27 cellular contexts compared by ENCODE assay signal in the genomic region with DNA sequence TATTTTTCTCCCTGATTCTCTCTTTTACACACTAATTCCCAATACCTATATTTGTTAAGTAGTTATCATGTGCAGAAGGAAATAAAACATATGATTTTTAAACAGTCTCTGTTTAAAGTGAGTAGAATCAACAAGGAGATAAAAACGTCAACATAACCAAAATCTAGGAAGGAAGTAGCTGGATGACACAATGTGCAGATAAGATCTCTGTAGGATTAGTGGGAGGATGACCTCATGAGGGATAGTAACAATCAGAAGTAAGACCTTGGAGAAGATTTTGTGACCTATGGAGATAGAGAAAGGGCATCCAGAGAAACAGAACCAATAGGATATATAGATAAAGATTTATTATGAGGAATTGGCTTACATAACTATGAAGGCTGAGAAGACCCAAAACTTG.
"Had no signal": no experiment of that assay in that cellular context is flagged by ENCODE, and none has a peak within 500 bp of the region (broad histone marks: within the 10 kb centered on the region; RNA-seq: fewer than 3 reads in every experiment).

No MANE protein-coding gene starts in this region.

- H3K4me3 ChIP-seq: adrenal gland, ascending aorta, cardiac muscle cell, colonic mucosa, heart right ventricle, left ventricle myocardium inferior, lung, right lobe of liver, tibial nerve had no signal

- H3K36me3 ChIP-seq: adrenal gland, ascending aorta, cardiac muscle cell, colonic mucosa, heart right ventricle, left ventricle myocardium inferior, neutrophil, right lobe of liver, tibial nerve, WERI-Rb-1 had no signal

- H3K9me3 ChIP-seq: ascending aorta, colonic mucosa, neutrophil, right lobe of liver, tibial nerve had no signal

- DNase-seq: activated CD4-positive, alpha-beta T cell treated with anti-CD3 and anti-CD28 coated beads for 48 hours; activated CD4-positive, alpha-beta T cell treated with anti-CD3 and anti-CD28 coated beads, Interleukin-2, amount 50 U/mL, for 48 hours; activated CD8-positive, alpha-beta memory T cell treated with anti-CD3 and anti-CD28 coated beads, Interleukin-2, amount 50 U/mL, for 4 hours; activated effector memory CD4-positive, alpha-beta T cell treated with anti-CD3 and anti-CD28 coated beads, Interleukin-2, amount 50 U/mL, for 16 hours; activated naive CD4-positive, alpha-beta T cell treated with anti-CD3 and anti-CD28 coated beads for 36 hours; activated naive CD8-positive, alpha-beta T cell treated with anti-CD3 and anti-CD28 coated beads for 36 hours; activated T-cell treated with anti-CD3 and anti-CD28 coated beads, Interleukin-2, amount 50 U/mL, for 1 hour; adrenal gland; cerebellar nuclear complex; colonic mucosa; effector CD8-positive, alpha-beta T cell; erythroblast; foreskin melanocyte; heart right ventricle; left ventricle myocardium inferior; naive B cell; nephron progenitor cell; right lobe of liver; stimulated activated CD4-positive, alpha-beta T cell treated with anti-CD3 and anti-CD28 coated beads, Interleukin-2, amount 100 ng/mL, for 48 hours; stimulated activated naive CD4-positive, alpha-beta T cell treated with Interleukin-2 at 50 U/mL for 16 hours; T-helper 9 cell; WERI-Rb-1 had no signal

- H3K27me3 ChIP-seq: adrenal gland, ascending aorta, cardiac muscle cell, colonic mucosa, heart right ventricle, neutrophil, right lobe of liver, tibial nerve had no signal

- H3K4me1 ChIP-seq: adrenal gland, colonic mucosa, heart right ventricle, left ventricle myocardium inferior, right lobe of liver, tibial nerve had no signal

- H3K27ac ChIP-seq: adrenal gland, ascending aorta, cardiac muscle cell, colonic mucosa, heart right ventricle, left ventricle myocardium inferior, neutrophil, right lobe of liver, tibial nerve, WERI-Rb-1 had no signal
